15 cellular contexts compared by ENCODE assay signal in genomic region chr22:30185129-30185528, GRCh38.
DNase-seq lines count a peak whose midpoint lies in the region; ATAC-seq and TF ChIP-seq lines count a peak whose summit lies in the region.
"Had no signal": no experiment of that assay in that cellular context is flagged by ENCODE, and none has a peak within 500 bp of the region (broad histone marks: within the 10 kb centered on the region; RNA-seq: fewer than 3 reads in every experiment).

No MANE protein-coding gene starts in this region.

- H3K27me3 ChIP-seq in PC-3 (ENCODE audit: low read length), result no peaks in the 10 kb centered on the region

- H3K9me3 Mint-ChIP-seq in activated naive CD4-positive, alpha-beta T cell treated with anti-CD3 and anti-CD28 coated beads for 36 hours, result no peaks in the 10 kb centered on the region
- peaks cover 2% of the 10 kb centered on the region for H3K9me3 Mint-ChIP-seq in activated naive CD4-positive, alpha-beta T cell treated with anti-CD3 and anti-CD28 coated beads, Interleukin-2, amount 10 ng/mL, durations not matched to agents 7 days and 5 days
- H3K9me3 Mint-ChIP-seq in stimulated activated effector memory CD8-positive, alpha-beta T cell treated with anti-CD3 and anti-CD28 coated beads, Interleukin-12 subunit alpha, Interleukin-12 subunit beta, amount 100 ng/mL, for 72 hours, result no peaks in the 10 kb centered on the region

- H3K9ac ChIP-seq in PC-3 (ENCODE audit: low read length), result peak overlapping the region; percentile 61
- H3K9ac ChIP-seq: SK-N-SH had no signal

- H3K4me3 ChIP-seq in PC-3 (ENCODE audit: low read length), result no peak overlapping the region

- POLR2A ChIA-PET in PC-3 (lab: Charles Lee; ENCODE audit: unreplicated experiment), result interaction anchor here (0.6 to 0.8 kb wide), 3 partner anchors 11 to 412 kb away, joined by 3 to 4 read pairs (median 3); no protein-coding TSS in a partner anchor

- peaks cover 7% of the 10 kb centered on the region for H3F3A ChIP-seq in PC-3 (ENCODE audit: low read length, unreplicated experiment)

- intact Hi-C loops in activated naive CD4-positive, alpha-beta T cell treated with anti-CD3 and anti-CD28 coated beads for 36 hours (cut with micrococcal nuclease), result loop anchor here (1.0 to 5.0 kb wide), 3 partner anchors 11 to 127 kb away; no protein-coding TSS in a partner anchor
- intact Hi-C loops in PC-3 (cut with micrococcal nuclease), result no loop called here

- H3K9me2 ChIP-seq in PC-3 (replicated peaks; ENCODE audit: low read length), result no peaks in the 10 kb centered on the region
- H3K9me2 ChIP-seq: SK-N-SH had no signal

- H3K4me2 ChIP-seq in PC-3 (ENCODE audit: low read length), result peak overlapping the region; percentile 32
- H3K4me2 ChIP-seq: SK-N-SH had no signal

- H2AFZ ChIP-seq in PC-3 (ENCODE audit: low read length), result peak overlapping the region; percentile 58

- H3K4me1 ChIP-seq in PC-3 (ENCODE audit: insufficient read depth, low read length), result peaks cover 24% of the 10 kb centered on the region
- H3K4me1 ChIP-seq: foreskin keratinocyte had no signal

- no peaks in the 10 kb centered on the region for H3K36me3 ChIP-seq in PC-3 (ENCODE audit: low read depth, low read length)

- BruUV-seq in PC-3 (replicated peaks; lab: Mats Ljungman, UMichigan), result no TSS peak

- CTCF ChIA-PET in activated naive CD4-positive, alpha-beta T cell treated with anti-CD3 and anti-CD28 coated beads for 36 hours (lab: Charles Lee), result interaction anchor here (0.6 to 1.3 kb wide), 7 partner anchors 11 to 77 kb away, joined by 3 to 9 read pairs (median 5); no protein-coding TSS in a partner anchor
- CTCF ChIA-PET in PC-3 (lab: Charles Lee), result interaction anchor here (0.6 to 0.9 kb wide), 3 partner anchors 27 to 1069 kb away, joined by 3 to 4 read pairs (median 3); no protein-coding TSS in a partner anchor
- CTCF ChIA-PET in activated naive CD4-positive, alpha-beta T cell treated with anti-CD3 and anti-CD28 coated beads, Interleukin-2, amount 10 ng/mL, durations not matched to agents 7 days and 5 days (lab: Charles Lee), result interaction anchor here (0.6 to 1.3 kb wide), 4 partner anchors 9 to 77 kb away, joined by 3 to 4 read pairs (median 4); no protein-coding TSS in a partner anchor

- no peaks in the 10 kb centered on the region for H3K79me2 ChIP-seq in PC-3 (ENCODE audit: low read length)

- TF ChIP-seq CTCF in PC-3 (conservative IDR thresholded peaks at IDR 0.05; ENCODE audit: low read depth, low read length), result no peak

- DNase-seq in activated naive CD4-positive, alpha-beta T cell treated with anti-CD3 and anti-CD28 coated beads for 36 hours, result peak; percentile 60
- DNase-seq in activated naive CD4-positive, alpha-beta T cell (lab: John Stamatoyannopoulos, UW), result no peak
- DNase-seq in PC-3 (peak; percentile 33), NCI-H2029 treated with DMSO at 0.1 percent for 48 hours (lab: John Stamatoyannopoulos, UW) (no peak), H4 (ENCODE audit: low spot score) (no peak), UCSD-AML1 (lab: John Stamatoyannopoulos, UW; ENCODE audit: unreplicated experiment) (no peak)
- DNase-seq in activated naive CD4-positive, alpha-beta T cell treated with anti-CD3 and anti-CD28 coated beads, Interleukin-2, amount 10 ng/mL, durations not matched to agents 7 days and 5 days, result peak; percentile 35
- peak in 1 of 2 donors; percentile 55 for DNase-seq in stimulated activated effector memory CD8-positive, alpha-beta T cell treated with anti-CD3 and anti-CD28 coated beads, Interleukin-12 subunit alpha, Interleukin-12 subunit beta, amount 100 ng/mL, for 72 hours (ENCODE audit: low spot score in 2 of 2)
- DNase-seq: AML-193, aorta, foreskin keratinocyte, hypothalamus, NCI-H1417 treated with DMSO at 0.1 percent for 48 hours, NCI-H774, SK-N-SH had no signal

- H3K4me3 Mint-ChIP-seq in activated naive CD4-positive, alpha-beta T cell treated with anti-CD3 and anti-CD28 coated beads for 36 hours, result peak overlapping the region; percentile 34
- H3K4me3 Mint-ChIP-seq in activated naive CD4-positive, alpha-beta T cell treated with anti-CD3 and anti-CD28 coated beads, Interleukin-2, amount 10 ng/mL, durations not matched to agents 7 days and 5 days, result peak overlapping the region; percentile 26
- H3K4me3 Mint-ChIP-seq in stimulated activated effector memory CD8-positive, alpha-beta T cell treated with anti-CD3 and anti-CD28 coated beads, Interleukin-12 subunit alpha, Interleukin-12 subunit beta, amount 100 ng/mL, for 72 hours, result peak overlapping the region; percentile 17

- peak; percentile 54 for ATAC-seq in PC-3
- peak; percentile 60 for ATAC-seq in stimulated activated effector memory CD8-positive, alpha-beta T cell treated with anti-CD3 and anti-CD28 coated beads, Interleukin-12 subunit alpha, Interleukin-12 subunit beta, amount 100 ng/mL, for 72 hours
- ATAC-seq: foreskin keratinocyte had no signal

- H3K27ac Mint-ChIP-seq in activated naive CD4-positive, alpha-beta T cell treated with anti-CD3 and anti-CD28 coated beads for 36 hours, result peak overlapping the region; percentile 93
- H3K27ac Mint-ChIP-seq in activated naive CD4-positive, alpha-beta T cell treated with anti-CD3 and anti-CD28 coated beads, Interleukin-2, amount 10 ng/mL, durations not matched to agents 7 days and 5 days, result peak overlapping the region; percentile 94
- peak overlapping the region; percentile 87 for H3K27ac Mint-ChIP-seq in stimulated activated effector memory CD8-positive, alpha-beta T cell treated with anti-CD3 and anti-CD28 coated beads, Interleukin-12 subunit alpha, Interleukin-12 subunit beta, amount 100 ng/mL, for 72 hours

- no peaks in the 10 kb centered on the region for H3K27me3 Mint-ChIP-seq in activated naive CD4-positive, alpha-beta T cell treated with anti-CD3 and anti-CD28 coated beads for 36 hours (ENCODE audit: low read depth)
- H3K27me3 Mint-ChIP-seq in activated naive CD4-positive, alpha-beta T cell treated with anti-CD3 and anti-CD28 coated beads, Interleukin-2, amount 10 ng/mL, durations not matched to agents 7 days and 5 days, result no peaks in the 10 kb centered on the region

- no peaks in the 10 kb centered on the region for H3K9me3 ChIP-seq in PC-3 (ENCODE audit: low read length)
- H3K9me3 ChIP-seq: SK-N-SH had no signal

- H3K36me3 Mint-ChIP-seq in activated naive CD4-positive, alpha-beta T cell treated with anti-CD3 and anti-CD28 coated beads for 36 hours (ENCODE audit: low read depth), result no peaks in the 10 kb centered on the region
- H3K36me3 Mint-ChIP-seq in activated naive CD4-positive, alpha-beta T cell treated with anti-CD3 and anti-CD28 coated beads, Interleukin-2, amount 10 ng/mL, durations not matched to agents 7 days and 5 days, result peaks cover 2% of the 10 kb centered on the region
- no peaks in the 10 kb centered on the region for H3K36me3 Mint-ChIP-seq in stimulated activated effector memory CD8-positive, alpha-beta T cell treated with anti-CD3 and anti-CD28 coated beads, Interleukin-12 subunit alpha, Interleukin-12 subunit beta, amount 100 ng/mL, for 72 hours

- no peaks in the 10 kb centered on the region for H4K20me1 ChIP-seq in PC-3 (ENCODE audit: low read length)

- peaks cover 85% of the 10 kb centered on the region for H3K4me1 Mint-ChIP-seq in activated naive CD4-positive, alpha-beta T cell treated with anti-CD3 and anti-CD28 coated beads for 36 hours (ENCODE audit: low read depth)
- peaks cover 94% of the 10 kb centered on the region for H3K4me1 Mint-ChIP-seq in activated naive CD4-positive, alpha-beta T cell treated with anti-CD3 and anti-CD28 coated beads, Interleukin-2, amount 10 ng/mL, durations not matched to agents 7 days and 5 days
- H3K4me1 Mint-ChIP-seq in stimulated activated effector memory CD8-positive, alpha-beta T cell treated with anti-CD3 and anti-CD28 coated beads, Interleukin-12 subunit alpha, Interleukin-12 subunit beta, amount 100 ng/mL, for 72 hours, result peaks cover 42% of the 10 kb centered on the region

- H3K27ac ChIP-seq in PC-3 (ENCODE audit: low read length), result peak overlapping the region; percentile 87
- H3K27ac ChIP-seq: foreskin keratinocyte had no signal

Comparison
In these comparisons a context has a peak if more than half of its experiments do, and no peak if none do; other contexts are left out.
1. DNase-seq: peak in activated naive CD4-positive, alpha-beta T cell treated with anti-CD3 and anti-CD28 coated beads for 36 hours (single experiment), PC-3 (single experiment) and activated naive CD4-positive, alpha-beta T cell treated with anti-CD3 and anti-CD28 coated beads, Interleukin-2, amount 10 ng/mL, durations not matched to agents 7 days and 5 days (single experiment); none in activated naive CD4-positive, alpha-beta T cell (0 of 4), NCI-H2029 treated with DMSO at 0.1 percent for 48 hours (single experiment), H4 (single experiment) and UCSD-AML1 (single experiment).
2. Peak in every context shown above with its lines, with median percentiles within 50 percentile points of each other: H3K27ac Mint-ChIP-seq and H3K4me3 Mint-ChIP-seq.